ENCODE assay signal across 14 cellular contexts in genomic region chr2:239357954-239358754, GRCh38. TPM values are rescaled to one million over a fixed set of nuclear protein-coding genes. Genes with fewer than 3 reads are reported as not detected.
DNase-seq lines count a peak whose midpoint lies in the region; ATAC-seq and TF ChIP-seq lines count a peak whose summit lies in the region.
"Had no signal": no experiment of that assay in that cellular context is flagged by ENCODE, and none has a peak within 500 bp of the region (broad histone marks: within the 10 kb centered on the region; RNA-seq: fewer than 3 reads in every experiment).

No MANE protein-coding gene starts in this region.

- intact Hi-C loops in dorsolateral prefrontal cortex (cut with DNase I) = no loop called here

- peak overlapping the region in 1 of 59 donors; percentile 31 for H3K4me3 ChIP-seq in dorsolateral prefrontal cortex
- H3K4me3 ChIP-seq in muscle layer of colon (ENCODE audit: low read depth in 1 of 2, low read length in 2 of 2) = peak overlapping the region in 1 of 2 donors; percentile 8
- H3K4me3 ChIP-seq: colonic mucosa, thyroid gland had no signal

- no peaks in the 10 kb centered on the region for H3K9me3 ChIP-seq in muscle layer of colon (ENCODE audit: low read length)
- H3K9me3 ChIP-seq: colonic mucosa, thyroid gland had no signal

- H3K27me3 ChIP-seq in dorsolateral prefrontal cortex (no peaks in the 10 kb centered on the region), muscle layer of colon (ENCODE audit: control insufficient read depth in 1 of 2, insufficient read depth in 2 of 2, low read length in 2 of 2) (no peaks in the 10 kb centered on the region)
- H3K27me3 ChIP-seq: colonic mucosa, thyroid gland had no signal

- DNase-seq in GM04503 (ENCODE audit: low read depth) (peak; percentile 27), NCI-H460 (ENCODE audit: extremely low read depth, low read depth) (peak; percentile 75), dorsolateral prefrontal cortex (peak in 1 of 10 donors; percentile 37), GDM1 (lab: John Stamatoyannopoulos, UW) (no peak)
- DNase-seq in activated effector memory CD4-positive, alpha-beta T cell treated with anti-CD3 and anti-CD28 coated beads, Interleukin-2, amount 50 U/mL, for 16 hours = no peak
- DNase-seq: activated naive CD4-positive, alpha-beta T cell; colonic mucosa; kidney; naive B cell; OCI-M1; thyroid gland had no signal

- H3K27ac ChIP-seq in dorsolateral prefrontal cortex = peak overlapping the region in 7 of 59 donors; percentile 16 to 63 (median 30)
- peak overlapping the region; percentile 14 for H3K27ac ChIP-seq in muscle layer of colon (ENCODE audit: low read depth, low read length)
- H3K27ac ChIP-seq: colonic mucosa, thyroid gland had no signal

- peak in 30 of 56 donors; percentile 6 to 56 (median 26) for TF ChIP-seq CTCF in dorsolateral prefrontal cortex (IDR thresholded peaks at IDR 0.05 in 54 of 56, conservative IDR thresholded peaks at IDR 0.05 in 2 of 56; ENCODE audit: low read depth in 1 of 56, partially characterized antibody in 56 of 56)

- H3K4me1 ChIP-seq in muscle layer of colon (ENCODE audit: insufficient read depth, low read length) = peaks cover 77% of the 10 kb centered on the region
- H3K4me1 ChIP-seq: colonic mucosa had no signal

- no peak overlapping the region for H3K9ac ChIP-seq in muscle layer of colon (ENCODE audit: low read length)

- H3K36me3 ChIP-seq in muscle layer of colon (ENCODE audit: insufficient read depth, low read length) = no peaks in the 10 kb centered on the region
- H3K36me3 ChIP-seq: colonic mucosa, thyroid gland had no signal

- no peak for ATAC-seq in HG02884 (IDR thresholded peaks at IDR 0.05; ENCODE audit: unreplicated experiment)
- ATAC-seq in HG02623 (IDR thresholded peaks at IDR 0.05; ENCODE audit: unreplicated experiment) = no peak

RNA-seq across cellular contexts. Expression of gene HDAC4, which starts 42.7 kb away (rescaled TPM):
- 16.0 and 21.0 TPM in 2 replicates for total RNA-seq in NCI-H460 (2014; rRNA removed; shearing (Covaris generic))
- polyA plus RNA-seq in NCI-H460 (2014; cell fraction: nucleus; rRNA removed) = 22.7 and 24.9 TPM in 2 replicates
- 100 to 1,000 TPM in 51 of 120 experiments, 10 to 100 TPM in 69; 57.4 to 167 (median 97.8) TPM for total RNA-seq in dorsolateral prefrontal cortex

Comparison
In these comparisons a context has a peak if more than half of its experiments do, and no peak if none do; other contexts are left out.
1. DNase-seq: peak in GM04503 (single experiment) and NCI-H460 (single experiment); none in activated effector memory CD4-positive, alpha-beta T cell treated with anti-CD3 and anti-CD28 coated beads, Interleukin-2, amount 50 U/mL, for 16 hours (single experiment) and GDM1 (single experiment).